Comparison of ENCODE assay signal across 8 cellular contexts in genomic region chr3:192831111-192831644, GRCh38.
A peak's percentile ranks its signal among the peaks of the same experiment; 100 is the strongest.
DNase-seq lines count a peak whose midpoint lies in the region; ATAC-seq and TF ChIP-seq lines count a peak whose summit lies in the region.

No MANE protein-coding gene starts in this region.

- H3K4me1 ChIP-seq in ascending aorta = peaks cover 12 to 18% of the 10 kb centered on the region in 2 donors

- ATAC-seq in HG02885 (IDR thresholded peaks at IDR 0.05; ENCODE audit: poor library complexity, unreplicated experiment) = peak; percentile 59
- ATAC-seq in stimulated activated effector memory CD8-positive, alpha-beta T cell treated with anti-CD3 and anti-CD28 coated beads, Interleukin-12 subunit alpha, Interleukin-12 subunit beta, amount 100 ng/mL, for 72 hours = peak; percentile 73

- no peaks in the 10 kb centered on the region for H3K36me3 Mint-ChIP-seq in stimulated activated effector memory CD8-positive, alpha-beta T cell treated with anti-CD3 and anti-CD28 coated beads, Interleukin-12 subunit alpha, Interleukin-12 subunit beta, amount 100 ng/mL, for 72 hours
- H3K36me3 Mint-ChIP-seq in Calu3 (ENCODE audit: insufficient read depth, unreplicated experiment) = no peaks in the 10 kb centered on the region

- in situ Hi-C loops in G401 (cut with HindIII; ENCODE audit: low sequenced_read_pairs) = no loop called here

- H3K27me3 Mint-ChIP-seq in Calu3 (ENCODE audit: unreplicated experiment) = no peaks in the 10 kb centered on the region

- peaks cover 5% of the 10 kb centered on the region for H3K9me3 Mint-ChIP-seq in stimulated activated effector memory CD8-positive, alpha-beta T cell treated with anti-CD3 and anti-CD28 coated beads, Interleukin-12 subunit alpha, Interleukin-12 subunit beta, amount 100 ng/mL, for 72 hours
- peaks cover 4% of the 10 kb centered on the region for H3K9me3 Mint-ChIP-seq in Calu3 (ENCODE audit: low read depth, unreplicated experiment)

- intact Hi-C loops in ascending aorta (cut with DNase I) = loop anchor here (5.0 kb wide), 1 partner anchor 411 kb away; the partner anchor contains the start of gene PLAAT1
- intact Hi-C loops in Calu3 (cut with micrococcal nuclease; ENCODE audit: unreplicated experiment) = no loop called here

- no peak overlapping the region for H3K4me3 ChIP-seq in ascending aorta

- H3K27ac ChIP-seq in ascending aorta = peak overlapping the region; percentile 43 to 61

- H3K4me1 Mint-ChIP-seq in stimulated activated effector memory CD8-positive, alpha-beta T cell treated with anti-CD3 and anti-CD28 coated beads, Interleukin-12 subunit alpha, Interleukin-12 subunit beta, amount 100 ng/mL, for 72 hours = peaks cover 26% of the 10 kb centered on the region
- H3K4me1 Mint-ChIP-seq in Calu3 (ENCODE audit: low read depth, unreplicated experiment) = peaks cover 15% of the 10 kb centered on the region

- peak; percentile 37 to 58 for DNase-seq in activated CD4-positive, alpha-beta T cell treated with anti-CD3 and anti-CD28 coated beads, Interleukin-2, amount 50 U/mL, for 48 hours
- DNase-seq in activated CD4-positive, alpha-beta T cell treated with anti-CD3 and anti-CD28 coated beads for 1 hour = no peak
- DNase-seq in ascending aorta (ENCODE audit: low spot score in 2 of 2) = no peak
- no peak for DNase-seq in stimulated activated effector memory CD8-positive, alpha-beta T cell treated with anti-CD3 and anti-CD28 coated beads, Interleukin-12 subunit alpha, Interleukin-12 subunit beta, amount 100 ng/mL, for 72 hours (ENCODE audit: low spot score in 2 of 2)
- no peak for DNase-seq in Calu3
- DNase-seq in G401 (ENCODE audit: low spot score) = no peak
- DNase-seq in SK-N-DZ (ENCODE audit: low spot score) = no peak

- H3K36me3 ChIP-seq in ascending aorta = no peaks in the 10 kb centered on the region

- no peak overlapping the region for H3K4me3 Mint-ChIP-seq in stimulated activated effector memory CD8-positive, alpha-beta T cell treated with anti-CD3 and anti-CD28 coated beads, Interleukin-12 subunit alpha, Interleukin-12 subunit beta, amount 100 ng/mL, for 72 hours
- H3K4me3 Mint-ChIP-seq in Calu3 (ENCODE audit: low read depth, unreplicated experiment) = no peak overlapping the region

- TF ChIP-seq CTCF in ascending aorta (IDR thresholded peaks at IDR 0.05) (no peak), Calu3 (IDR thresholded peaks at IDR 0.05; ENCODE audit: unreplicated experiment) (no peak)

- CTCF ChIA-PET in Calu3 (lab: Charles Lee) = no interaction called here

- no peak overlapping the region for H3K27ac Mint-ChIP-seq in stimulated activated effector memory CD8-positive, alpha-beta T cell treated with anti-CD3 and anti-CD28 coated beads, Interleukin-12 subunit alpha, Interleukin-12 subunit beta, amount 100 ng/mL, for 72 hours
- no peak overlapping the region for H3K27ac Mint-ChIP-seq in Calu3 (ENCODE audit: unreplicated experiment)

- no peaks in the 10 kb centered on the region for H3K27me3 ChIP-seq in ascending aorta

- no peaks in the 10 kb centered on the region for H3K9me3 ChIP-seq in ascending aorta

- BruUV-seq in Calu3 (replicated peaks; lab: Mats Ljungman, UMichigan) = no TSS peak

Comparison
In these comparisons a context has a peak if more than half of its experiments do, and no peak if none do; other contexts are left out.
1. DNase-seq: peak in activated CD4-positive, alpha-beta T cell treated with anti-CD3 and anti-CD28 coated beads, Interleukin-2, amount 50 U/mL, for 48 hours (2 of 2); none in activated CD4-positive, alpha-beta T cell treated with anti-CD3 and anti-CD28 coated beads for 1 hour (single experiment), ascending aorta (0 of 2), stimulated activated effector memory CD8-positive, alpha-beta T cell treated with anti-CD3 and anti-CD28 coated beads, Interleukin-12 subunit alpha, Interleukin-12 subunit beta, amount 100 ng/mL, for 72 hours (0 of 2), Calu3 (single experiment), G401 (single experiment) and SK-N-DZ (single experiment).